In the genomic region with DNA sequence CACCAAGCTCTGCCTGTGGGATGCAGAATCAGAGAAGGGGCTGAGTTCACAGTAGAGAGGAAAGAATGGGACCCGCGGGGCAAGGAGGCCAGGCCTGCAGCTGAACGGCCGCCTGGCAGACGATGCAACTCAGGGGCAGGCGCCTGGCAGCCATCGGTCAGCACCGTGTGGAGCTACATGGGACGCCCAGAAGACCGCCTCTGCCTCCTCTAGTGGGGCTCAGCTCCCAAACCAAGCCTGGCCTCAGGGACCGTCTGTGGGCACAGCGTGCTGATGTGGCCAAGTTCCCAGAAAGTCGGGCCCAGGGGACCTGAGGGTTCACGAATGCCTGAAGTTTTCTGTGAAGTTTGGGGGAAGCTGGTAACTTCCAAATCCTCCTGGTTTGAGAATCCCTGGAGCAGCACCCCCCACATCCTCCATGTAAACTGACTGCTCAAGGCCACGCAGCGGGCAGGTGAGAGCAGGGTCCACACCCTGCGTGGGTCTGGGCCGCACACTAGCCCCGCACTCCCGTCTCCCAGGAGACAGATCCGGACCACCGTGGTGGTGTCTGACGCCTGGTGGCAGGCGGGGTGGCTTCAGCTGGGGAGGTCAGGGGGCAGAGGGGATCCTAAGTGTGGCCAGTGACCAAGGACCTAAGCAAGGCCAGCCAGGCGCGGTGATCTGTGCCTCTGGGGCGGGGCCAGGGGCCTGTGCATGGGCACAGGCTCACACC, we compare ENCODE assay signal across 18 cellular contexts. TPM values are rescaled to one million over a fixed set of nuclear protein-coding genes. Genes with fewer than 3 reads are reported as not detected.
DNase-seq lines count a peak whose midpoint lies in the region; ATAC-seq, FAIRE-seq and TF ChIP-seq lines count a peak whose summit lies in the region.
"Had no signal": no experiment of that assay in that cellular context is flagged by ENCODE, and none has a peak within 500 bp of the region (broad histone marks: within the 10 kb centered on the region; RNA-seq: fewer than 3 reads in every experiment).

No MANE protein-coding gene starts in this region.

- H2AFZ ChIP-seq in mammary epithelial cell (ENCODE audit: low read depth, low read length) (no peak overlapping the region), PC-9 (no peak overlapping the region), H9 (ENCODE audit: low read length) (no peak overlapping the region)

- CTCF ChIA-PET in mammary epithelial cell (lab: Charles Lee; ENCODE audit: low non-redundant PET) (no interaction called here), PC-9 (lab: Charles Lee) (interaction anchor here (0.6 kb wide), 2 partner anchors 32 to 137 kb away, joined by 3 to 6 read pairs; no protein-coding TSS in a partner anchor)

- no peak overlapping the region for H2BK5ac ChIP-seq in H9 (ENCODE audit: insufficient read length, low read length)

- H3K4me3 ChIP-seq in breast epithelium = no peak overlapping the region
- no peak overlapping the region for H3K4me3 ChIP-seq in mammary epithelial cell (replicated peaks in 1 of 3; ENCODE audit: insufficient read depth in 1 of 3, low read depth in 2 of 3, low read length in 3 of 3)
- no peak overlapping the region for H3K4me3 ChIP-seq in PC-9
- no peak overlapping the region for H3K4me3 ChIP-seq in kidney (ENCODE audit: low read length in 2 of 2)
- H3K4me3 ChIP-seq: A549 had no signal

- BruUV-seq in mammary epithelial cell (replicated peaks; lab: Mats Ljungman, UMichigan) (no TSS peak), PC-9 (replicated peaks; lab: Mats Ljungman, UMichigan) (no TSS peak)

- H3K9ac ChIP-seq in mammary epithelial cell (ENCODE audit: insufficient read depth, low read length) (no peak overlapping the region), kidney (ENCODE audit: low read length in 2 of 2) (no peak overlapping the region), H9 (ENCODE audit: extremely low read depth, insufficient read length, low read length) (no peak overlapping the region)

- intact Hi-C loops in breast epithelium (cut with DNase I; ENCODE audit: low total_unique reads) (loop anchor here (5.0 kb wide), 1 partner anchor 1522 kb away; no protein-coding TSS in a partner anchor), mammary epithelial cell (cut with micrococcal nuclease) (no loop called here), PC-9 (cut with micrococcal nuclease; ENCODE audit: unreplicated experiment) (loop anchor here (10.0 kb wide), 1 partner anchor 170 kb away; no protein-coding TSS in a partner anchor), kidney (cut with DNase I) (no loop called here)

- no peaks in the 10 kb centered on the region for H3K23me2 ChIP-seq in H9 (ENCODE audit: insufficient read length, low read depth, low read length, poor library complexity, severe bottlenecking)

- FAIRE-seq in kidney (lab: Jason Lieb, UNC) = no peak
- FAIRE-seq: A549, GM18507 had no signal

- H3T11ph ChIP-seq in H9 (ENCODE audit: low read length) = no peak overlapping the region

- WGBS in mammary epithelial cell (ENCODE audit: low coverage, missing lambda C conversion rate) = 72% methylated on average over 19 of the region's 27 CpGs
- WGBS in H9 (ENCODE audit: extremely low coverage, insufficient read length, low lambda C conversion rate) = no CpG with 5 or more reads among the region's 27 CpGs

- H3K4me3 Mint-ChIP-seq in osteocyte (ENCODE audit: unreplicated experiment) (no peak overlapping the region), H9 (no peak overlapping the region), endothelial cell (ENCODE audit: unreplicated experiment) (no peak overlapping the region)
- H3K4me3 Mint-ChIP-seq: CD14-positive monocyte, IgD-negative memory B cell had no signal

- H3K36me3 ChIP-seq in breast epithelium (no peaks in the 10 kb centered on the region), mammary epithelial cell (ENCODE audit: insufficient read depth, low read length) (no peaks in the 10 kb centered on the region), PC-9 (ENCODE audit: low read depth) (no peaks in the 10 kb centered on the region), kidney (ENCODE audit: control insufficient read depth in 1 of 2, insufficient read depth in 2 of 2, low read length in 2 of 2) (peaks cover 0 to 6% of the 10 kb centered on the region in 2 donors)

- H4K91ac ChIP-seq in H9 (ENCODE audit: insufficient read length, low read depth, low read length) = no peak overlapping the region

- peaks cover 24% of the 10 kb centered on the region; the same call in 1 of the 2 replicates for H3F3A ChIP-seq in PC-9 (ENCODE audit: insufficient read depth, low read depth)

- in situ Hi-C loops in mammary epithelial cell (cut with MboI; ENCODE audit: low sequenced_read_pairs in 2 of 2) = loop anchor here in 1 of 2 donors (25.0 kb wide), 1 partner anchor 153 kb away; the partner anchor contains the start of gene NEU2

- H2BK15ac ChIP-seq in H9 (ENCODE audit: low read depth, low read length) = no peak overlapping the region

- H3K79me2 ChIP-seq in mammary epithelial cell (ENCODE audit: insufficient read depth, low read length) (no peaks in the 10 kb centered on the region), PC-9 (ENCODE audit: low read depth) (no peaks in the 10 kb centered on the region), H9 (ENCODE audit: insufficient read depth, low read length) (no peaks in the 10 kb centered on the region)

- H2AK5ac ChIP-seq in H9 (ENCODE audit: insufficient read length, low read length) = no peak overlapping the region

- H3K27me3 ChIP-seq in breast epithelium (no peaks in the 10 kb centered on the region), mammary epithelial cell (ENCODE audit: insufficient read depth, low read length) (no peaks in the 10 kb centered on the region), PC-9 (ENCODE audit: insufficient read depth, low read depth) (no peaks in the 10 kb centered on the region), H9 (ENCODE audit: insufficient read depth, low read length) (no peaks in the 10 kb centered on the region)

- no peak overlapping the region for H4K5ac ChIP-seq in H9 (ENCODE audit: insufficient read length, low read depth, low read length)

- H3K27me3 Mint-ChIP-seq in osteocyte (ENCODE audit: unreplicated experiment) (no peaks in the 10 kb centered on the region), H9 (ENCODE audit: low read depth) (peaks cover 11% of the 10 kb centered on the region), endothelial cell (ENCODE audit: unreplicated experiment) (peaks cover 6% of the 10 kb centered on the region)

- dilution Hi-C loops in mammary epithelial cell (cut with HindIII; ENCODE audit: low sequenced_read_pairs) = loop anchor here (5.0 kb wide), 1 partner anchor 43 kb away; no protein-coding TSS in a partner anchor

- H2BK120ac ChIP-seq in H9 (ENCODE audit: low read depth, low read length, poor library complexity, severe bottlenecking) = no peak overlapping the region

- DNase-seq in breast epithelium (ENCODE audit: low spot score in 2 of 2) (peak in 1 of 2 donors; percentile 47), mammary epithelial cell (no peak), PC-9 (no peak), kidney (peak; percentile 71), osteocyte (ENCODE audit: extremely low spot score, unreplicated experiment) (peak; percentile 79), H9 (no peak), endothelial cell (ENCODE audit: low spot score) (no peak)
- DNase-seq: COR-L47, MV-4-11, NCI-H1436 treated with DMSO at 0.1 percent for 48 hours, NCI-H2081, NCI-H510A treated with DMSO at 0.1 percent for 48 hours had no signal

- no peaks in the 10 kb centered on the region for H4K20me1 ChIP-seq in mammary epithelial cell (ENCODE audit: insufficient read depth, low read length)
- H4K20me1 ChIP-seq in PC-9 (ENCODE audit: insufficient read depth) = no peaks in the 10 kb centered on the region
- no peaks in the 10 kb centered on the region for H4K20me1 ChIP-seq in H9 (ENCODE audit: control insufficient read depth, insufficient read depth, insufficient read length)

- H3K9me3 ChIP-seq in breast epithelium (no peaks in the 10 kb centered on the region), mammary epithelial cell (replicated peaks; ENCODE audit: insufficient read depth, low read length) (no peaks in the 10 kb centered on the region), PC-9 (ENCODE audit: insufficient read depth, low read depth) (no peaks in the 10 kb centered on the region), kidney (ENCODE audit: control insufficient read depth in 1 of 2, low read length in 2 of 2) (no peaks in the 10 kb centered on the region), H9 (ENCODE audit: control insufficient read depth, low read depth, low read length) (no peaks in the 10 kb centered on the region)
- H3K9me3 ChIP-seq: A549 had no signal

- H3K9me3 Mint-ChIP-seq in osteocyte (ENCODE audit: unreplicated experiment) (no peaks in the 10 kb centered on the region), H9 (peaks cover 0 to 2% of the 10 kb centered on the region in 2 experiments; a peak in 2 of 5 replicates), endothelial cell (ENCODE audit: unreplicated experiment) (no peaks in the 10 kb centered on the region)
- H3K9me3 Mint-ChIP-seq: IgD-negative memory B cell had no signal

- H3K4me2 ChIP-seq in mammary epithelial cell (ENCODE audit: insufficient read depth, low read depth, low read length) = no peak overlapping the region
- peak overlapping the region; percentile 62 for H3K4me2 ChIP-seq in PC-9
- no peak overlapping the region for H3K4me2 ChIP-seq in H9 (ENCODE audit: insufficient read depth, insufficient read length, low read length)
- H3K4me2 ChIP-seq: A549 had no signal

- TF ChIP-seq CTCF in breast epithelium (IDR thresholded peaks at IDR 0.05) (no peak), mammary epithelial cell (conservative IDR thresholded peaks at IDR 0.05 in 1 of 2, IDR thresholded peaks at IDR 0.05 in 1 of 2; ENCODE audit: extremely low read depth in 1 of 2, insufficient read depth in 1 of 2, low read depth in 1 of 2, low read length in 2 of 2) (no peak), PC-9 (conservative IDR thresholded peaks at IDR 0.05) (no peak), kidney (IDR thresholded peaks at IDR 0.05; ENCODE audit: borderline replicate concordance, extremely low read depth, insufficient read depth) (no peak), osteocyte (IDR thresholded peaks at IDR 0.05) (no peak), H9 (conservative IDR thresholded peaks at IDR 0.05) (no peak), endothelial cell (IDR thresholded peaks at IDR 0.05; ENCODE audit: unreplicated experiment) (no peak)

- POLR2A ChIA-PET in PC-9 (lab: Charles Lee; ENCODE audit: unreplicated experiment) = interaction anchor here (0.6 kb wide), 1 partner anchor 15 kb away, joined by 4 read pairs; no protein-coding TSS in a partner anchor

- no peak overlapping the region for H4K8ac ChIP-seq in H9 (replicated peaks; ENCODE audit: insufficient read length, low read depth, low read length)

- ATAC-seq in HG03521 (IDR thresholded peaks at IDR 0.05; ENCODE audit: unreplicated experiment) = no peak
- ATAC-seq: A549, HCT116 had no signal

- H3K27ac ChIP-seq in breast epithelium (peak overlapping the region; percentile 50 to 52), mammary epithelial cell (ENCODE audit: insufficient read depth, low read depth, low read length) (no peak overlapping the region), PC-9 (no peak overlapping the region), kidney (ENCODE audit: low read depth in 2 of 2, low read length in 2 of 2) (no peak overlapping the region), H9 (ENCODE audit: insufficient read length, low read depth, low read length) (no peak overlapping the region)

- no peak overlapping the region for H3K56ac ChIP-seq in H9 (ENCODE audit: insufficient read length, low read depth, low read length)

- H3K18ac ChIP-seq in H9 (ENCODE audit: insufficient read length, low read depth, low read length) = no peak overlapping the region

- H3K4ac ChIP-seq in H9 (ENCODE audit: low read depth, low read length) = no peak overlapping the region

- no peaks in the 10 kb centered on the region for H3K36me3 Mint-ChIP-seq in osteocyte (ENCODE audit: unreplicated experiment)
- H3K36me3 Mint-ChIP-seq in H9 (ENCODE audit: insufficient read depth in 1 of 3, low read depth in 3 of 3) = no peaks in the 10 kb centered on the region; a peak in 2 of 7 replicates
- H3K36me3 Mint-ChIP-seq in endothelial cell (ENCODE audit: low read depth, unreplicated experiment) = no peaks in the 10 kb centered on the region
- H3K36me3 Mint-ChIP-seq: CD14-positive monocyte, IgD-negative memory B cell had no signal

- no peak overlapping the region for H2BK12ac ChIP-seq in H9 (ENCODE audit: insufficient read length, low read depth, low read length)

- H2BK20ac ChIP-seq in H9 (ENCODE audit: low read depth, low read length, poor library complexity, severe bottlenecking) = no peak overlapping the region

- no peak for TF ChIP-seq POLR2A in breast epithelium (IDR thresholded peaks at IDR 0.05)

- H3K4me1 Mint-ChIP-seq in osteocyte (ENCODE audit: unreplicated experiment) (no peaks in the 10 kb centered on the region), H9 (peaks cover 4 to 7% of the 10 kb centered on the region in 2 experiments), endothelial cell (ENCODE audit: unreplicated experiment) (no peaks in the 10 kb centered on the region)
- H3K4me1 Mint-ChIP-seq: CD14-positive monocyte had no signal

- H3K4me1 ChIP-seq in breast epithelium (no peaks in the 10 kb centered on the region), mammary epithelial cell (ENCODE audit: insufficient read depth, low read length) (no peaks in the 10 kb centered on the region), PC-9 (replicated peaks; ENCODE audit: insufficient read depth) (peaks cover 21% of the 10 kb centered on the region), kidney (ENCODE audit: control insufficient read depth in 1 of 2, insufficient read depth in 1 of 2, low read depth in 1 of 2, low read length in 2 of 2) (no peaks in the 10 kb centered on the region), H9 (ENCODE audit: insufficient read depth, low read length) (no peaks in the 10 kb centered on the region)

- no peak overlapping the region for H3K14ac ChIP-seq in H9 (ENCODE audit: insufficient read depth, low read length)

- H3K23ac ChIP-seq in H9 (ENCODE audit: insufficient read length, low read depth, low read length) = no peak overlapping the region

- no peaks in the 10 kb centered on the region for H3K79me1 ChIP-seq in H9 (ENCODE audit: insufficient read depth, low read depth, low read length, poor library complexity, severe bottlenecking)

- no peaks in the 10 kb centered on the region for H3K9me2 ChIP-seq in PC-9 (ENCODE audit: insufficient read depth)

- H3K27ac Mint-ChIP-seq in osteocyte (ENCODE audit: unreplicated experiment) = no peak overlapping the region
- H3K27ac Mint-ChIP-seq in H9 = no peak overlapping the region
- no peak overlapping the region for H3K27ac Mint-ChIP-seq in endothelial cell (ENCODE audit: unreplicated experiment)
- H3K27ac Mint-ChIP-seq: CD14-positive monocyte had no signal

RNA-seq across cellular contexts. Expression of gene SNORC, which starts 14.6 kb away (rescaled TPM):
- total RNA-seq in breast epithelium = 10 to 100 TPM in 1 of 3 donors, 1 to 10 TPM in 1, under 1 TPM in 1; 0.32 to 23.1 (median 9.2) TPM
- 1 to 10 TPM; 1.5 to 4.3 TPM for total RNA-seq in mammary epithelial cell
- 0.41 TPM for polyA plus RNA-seq in mammary epithelial cell
- not detected for polyA minus RNA-seq in mammary epithelial cell
- total RNA-seq in PC-9 (2021) = 10.4 and 20.0 TPM in 2 replicates
- total RNA-seq in kidney = 2.7 TPM
- 3.3 TPM for polyA plus RNA-seq in kidney (ENCODE audit: insufficient read depth, low read depth, low replicate concordance)
- 1.9 and 2.1 TPM in 2 replicates for total RNA-seq in osteocyte
- 0.61 and 1.1 TPM in 2 replicates for total RNA-seq in H9 (2021)
- 5.6 TPM for total RNA-seq in endothelial cell (ENCODE audit: unreplicated experiment)
- polyA plus RNA-seq: CD14-positive monocyte, IgD-negative memory B cell had no signal

Comparison
In these comparisons a context has a peak if more than half of its experiments do, and no peak if none do; other contexts are left out.
1. H3K27ac ChIP-seq: peak in breast epithelium (2 of 2); none in mammary epithelial cell (single experiment), PC-9 (single experiment), kidney (0 of 2) and H9 (single experiment).
2. intact Hi-C loops: an anchor here in breast epithelium (5.0 kb wide) and PC-9 (10.0 kb wide); none called in mammary epithelial cell and kidney.
3. DNase-seq: peak in kidney (single experiment) and osteocyte (single experiment); none in mammary epithelial cell (single experiment), PC-9 (0 of 2), H9 (single experiment) and endothelial cell (single experiment).